In the genomic region with DNA sequence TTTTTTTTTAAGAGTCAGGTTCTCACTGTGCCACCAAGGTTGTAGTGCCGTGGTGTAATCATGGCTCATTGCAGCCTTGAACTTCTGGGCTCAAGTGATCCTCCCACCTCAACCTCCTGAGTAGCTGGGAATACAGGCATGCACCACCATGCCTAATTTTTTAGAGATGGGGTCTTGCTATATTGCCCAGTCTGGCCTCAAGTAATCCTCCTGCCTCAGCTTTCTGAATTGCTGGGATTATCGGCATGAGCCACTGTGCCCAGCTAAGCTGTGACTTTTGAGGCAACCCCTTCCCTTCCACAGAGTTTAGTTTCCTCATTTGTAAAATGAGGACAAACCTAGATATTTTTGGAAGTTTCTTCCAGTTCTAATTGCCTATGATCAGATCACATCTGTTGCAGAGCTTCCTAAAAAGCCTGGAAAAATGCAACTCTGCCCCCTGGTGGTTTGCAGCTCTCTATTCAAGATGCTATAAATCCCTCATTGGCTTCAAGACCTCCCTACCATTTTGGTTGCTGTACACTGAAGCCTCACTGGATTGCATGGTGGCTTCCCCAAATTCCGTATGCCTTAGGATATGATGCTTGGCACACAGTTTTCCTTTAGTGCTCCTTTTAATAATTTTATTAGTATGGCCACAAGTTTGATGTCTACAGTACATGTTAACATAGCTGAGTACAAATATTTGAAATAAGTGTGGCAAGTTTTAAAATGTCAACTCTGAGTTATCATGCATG, we compare ENCODE assay signal across 9 cellular contexts. TPM values are rescaled to one million over a fixed set of nuclear protein-coding genes. Genes with fewer than 3 reads are reported as not detected.
DNase-seq lines count a peak whose midpoint lies in the region; ATAC-seq and TF ChIP-seq lines count a peak whose summit lies in the region.
"Had no signal": no experiment of that assay in that cellular context is flagged by ENCODE, and none has a peak within 500 bp of the region (broad histone marks: within the 10 kb centered on the region; RNA-seq: fewer than 3 reads in every experiment).

No MANE protein-coding gene starts in this region.

- H3K27ac ChIP-seq in GM23338 (ENCODE audit: low read depth) = no peak overlapping the region
- peak overlapping the region in 9 of 59 donors; percentile 7 to 59 (median 22) for H3K27ac ChIP-seq in dorsolateral prefrontal cortex
- H3K27ac ChIP-seq: skin epidermis had no signal

- H3K36me3 Mint-ChIP-seq in GM23338 (ENCODE audit: low read depth) (peaks cover 71% of the 10 kb centered on the region), memory B cell (peaks cover 31% of the 10 kb centered on the region)

- H3K4me3 Mint-ChIP-seq in GM23338 (no peak overlapping the region), memory B cell (no peak overlapping the region)

- no peak overlapping the region for H3K4me2 ChIP-seq in GM23338

- H3K27ac Mint-ChIP-seq in GM23338 (no peak overlapping the region), memory B cell (no peak overlapping the region)

- H3K4me3 ChIP-seq in GM23338 (no peak overlapping the region), dorsolateral prefrontal cortex (no peak overlapping the region)
- H3K4me3 ChIP-seq: skin epidermis had no signal

- H3K27me3 ChIP-seq in GM23338 (ENCODE audit: insufficient read depth) (no peaks in the 10 kb centered on the region), dorsolateral prefrontal cortex (no peaks in the 10 kb centered on the region)

- H3K4me1 ChIP-seq in GM23338 (ENCODE audit: insufficient read depth) = no peaks in the 10 kb centered on the region

- H4K20me1 ChIP-seq in GM23338 (replicated peaks; ENCODE audit: insufficient read depth) = no peaks in the 10 kb centered on the region; the same call in none of the 2 replicates

- ATAC-seq in GM23338 (peak; percentile 85), memory B cell (ENCODE audit: low read depth) (peak; percentile 73), HG03039 (IDR thresholded peaks at IDR 0.05; ENCODE audit: unreplicated experiment) (no peak)

- no peaks in the 10 kb centered on the region for H3K79me2 ChIP-seq in GM23338 (replicated peaks; ENCODE audit: insufficient read depth)

- H3K36me3 ChIP-seq in GM23338 (ENCODE audit: insufficient read depth) = peaks cover 27% of the 10 kb centered on the region

- no peaks in the 10 kb centered on the region for H3F3A ChIP-seq in GM23338 (replicated peaks; ENCODE audit: low read depth)

- H3K9me3 Mint-ChIP-seq in GM23338 (no peaks in the 10 kb centered on the region), memory B cell (no peaks in the 10 kb centered on the region)

- H3K27me3 Mint-ChIP-seq in GM23338 (ENCODE audit: insufficient read depth, low read depth, poor library complexity) (no peaks in the 10 kb centered on the region), memory B cell (no peaks in the 10 kb centered on the region)

- H3K4me1 Mint-ChIP-seq in GM23338 (no peaks in the 10 kb centered on the region), memory B cell (no peaks in the 10 kb centered on the region)

- intact Hi-C loops in dorsolateral prefrontal cortex (cut with DNase I) = loop anchor here (5.0 to 10.0 kb wide), 2 partner anchors 415 to 518 kb away; partner anchors contain the start of gene TMC7 (in 1 of the 2)

- TF ChIP-seq CTCF in GM23338 (conservative IDR thresholded peaks at IDR 0.05; ENCODE audit: low read depth in 2 of 2) (peak; percentile 82 to 94), dorsolateral prefrontal cortex (IDR thresholded peaks at IDR 0.05 in 54 of 56, conservative IDR thresholded peaks at IDR 0.05 in 2 of 56; ENCODE audit: low read depth in 1 of 56, partially characterized antibody in 56 of 56) (peak; percentile 67 to 92 (median 82))

- no peak overlapping the region for H2AFZ ChIP-seq in GM23338

- H3K9me2 ChIP-seq in GM23338 (ENCODE audit: insufficient read depth) = no peaks in the 10 kb centered on the region

- peak; percentile 63 for DNase-seq in AG08396 (ENCODE audit: low spot score)
- DNase-seq in GM23338 (ENCODE audit: low spot score) = peak; percentile 90
- peak; percentile 85 for DNase-seq in NCI-H69 (lab: John Stamatoyannopoulos, UW)
- peak; percentile 64 for DNase-seq in activated CD4-positive, alpha-beta T cell treated with anti-CD3 and anti-CD28 coated beads, Interleukin-2, amount 50 U/mL, for 1 hour
- DNase-seq in dorsolateral prefrontal cortex = peak; percentile 43 to 90 (median 78)
- peak; percentile 46 to 56 for DNase-seq in memory B cell (ENCODE audit: low spot score in 2 of 2)
- DNase-seq in stimulated activated CD8-positive, alpha-beta memory T cell treated with anti-CD3 and anti-CD28 coated beads, Interleukin-4, amount 100 ng/mL, for 4 hours (ENCODE audit: low read depth in 2 of 2, low spot score in 1 of 2) = peak; percentile 24 to 43

TF ChIP-seq in GM23338, 12 proteins besides CTCF, POLR2A, EP300 and RAD21 (continues in another document):
- TF ChIP-seq CREB1 (CRISPR knock-in tag; IDR thresholded peaks at IDR 0.05; ENCODE audit: low read depth) (no peak), JUNB (IDR thresholded peaks at IDR 0.05; ENCODE audit: unreplicated experiment) (no peak), STAT1 (IDR thresholded peaks at IDR 0.05; ENCODE audit: unreplicated experiment) (no peak), NANOG (IDR thresholded peaks at IDR 0.05; ENCODE audit: borderline replicate concordance) (no peak), EZH2phosphoT487 (IDR thresholded peaks at IDR 0.05; ENCODE audit: unreplicated experiment) (no peak), ZNF114 (CRISPR knock-in tag; IDR thresholded peaks at IDR 0.05) (no peak), ZNF331 (CRISPR knock-in tag; IDR thresholded peaks at IDR 0.05; ENCODE audit: low read depth) (no peak), EZH2 (IDR thresholded peaks at IDR 0.05; ENCODE audit: low read depth, unreplicated experiment) (no peak), POLR2AphosphoS5 (IDR thresholded peaks at IDR 0.05; ENCODE audit: low read depth) (no peak), REST (IDR thresholded peaks at IDR 0.05; ENCODE audit: unreplicated experiment) (no peak)
- TF ChIP-seq, protein P1, sequence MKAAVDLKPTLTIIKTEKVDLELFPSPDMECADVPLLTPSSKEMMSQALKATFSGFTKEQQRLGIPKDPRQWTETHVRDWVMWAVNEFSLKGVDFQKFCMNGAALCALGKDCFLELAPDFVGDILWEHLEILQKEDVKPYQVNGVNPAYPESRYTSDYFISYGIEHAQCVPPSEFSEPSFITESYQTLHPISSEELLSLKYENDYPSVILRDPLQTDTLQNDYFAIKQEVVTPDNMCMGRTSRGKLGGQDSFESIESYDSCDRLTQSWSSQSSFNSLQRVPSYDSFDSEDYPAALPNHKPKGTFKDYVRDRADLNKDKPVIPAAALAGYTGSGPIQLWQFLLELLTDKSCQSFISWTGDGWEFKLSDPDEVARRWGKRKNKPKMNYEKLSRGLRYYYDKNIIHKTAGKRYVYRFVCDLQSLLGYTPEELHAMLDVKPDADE (IDR thresholded peaks at IDR 0.05) = no peak

RNA-seq across cellular contexts. Expression of gene GDE1, which starts 19.3 kb away (rescaled TPM):
- total RNA-seq in GM23338 (2014; rRNA removed; shearing (Covaris generic)) = 60.1 and 69.3 TPM in 2 replicates
- 30.0 and 30.8 TPM in 2 replicates for polyA plus RNA-seq in GM23338 (2016; fragmentation: Nextera tagmentation; extraction: Ambion mirVana)
- total RNA-seq in dorsolateral prefrontal cortex = 100 to 1,000 TPM in 1 of 120 experiments, 10 to 100 TPM in 119; 35.8 to 104 (median 76.3) TPM

RNA-seq across cellular contexts. Expression of gene CCP110, which starts 21.2 kb away (rescaled TPM):
- 20.9 and 25.4 TPM in 2 replicates for total RNA-seq in GM23338 (2014; rRNA removed; shearing (Covaris generic))
- 8.3 and 10.7 TPM in 2 replicates for polyA plus RNA-seq in GM23338 (2016; fragmentation: Nextera tagmentation; extraction: Ambion mirVana)
- 100 to 1,000 TPM in 50 of 120 experiments, 10 to 100 TPM in 70; 47.2 to 216 (median 93.1) TPM for total RNA-seq in dorsolateral prefrontal cortex

RNA-seq across cellular contexts. Expression of gene VPS35L, which starts 52.9 kb away (rescaled TPM):
- 54.6 and 61.3 TPM in 2 replicates for total RNA-seq in GM23338 (2014; rRNA removed; shearing (Covaris generic))
- 48.0 and 49.7 TPM in 2 replicates for polyA plus RNA-seq in GM23338 (2016; fragmentation: Nextera tagmentation; extraction: Ambion mirVana)
- 100 to 1,000 TPM in 51 of 120 experiments, 10 to 100 TPM in 69; 61.8 to 152 (median 97.7) TPM for total RNA-seq in dorsolateral prefrontal cortex

Comparison
In these comparisons a context has a peak if more than half of its experiments do, and no peak if none do; other contexts are left out.
1. DNase-seq: peak in every context shown above with its lines; median percentile 90 in GM23338; 85 in NCI-H69; 78 in dorsolateral prefrontal cortex; 64 in activated CD4-positive, alpha-beta T cell treated with anti-CD3 and anti-CD28 coated beads, Interleukin-2, amount 50 U/mL, for 1 hour; 63 in AG08396; 51 in memory B cell; 34 in stimulated activated CD8-positive, alpha-beta memory T cell treated with anti-CD3 and anti-CD28 coated beads, Interleukin-4, amount 100 ng/mL, for 4 hours.